In genomic region chr1:208909011-208909410, GRCh38 we compare ENCODE assay signal across 16 cellular contexts.
DNase-seq lines count a peak whose midpoint lies in the region; ATAC-seq and TF ChIP-seq lines count a peak whose summit lies in the region.
"Had no signal": no experiment of that assay in that cellular context is flagged by ENCODE, and none has a peak within 500 bp of the region (broad histone marks: within the 10 kb centered on the region; RNA-seq: fewer than 3 reads in every experiment).

No MANE protein-coding gene starts in this region.

- DNase-seq in GM04503 (ENCODE audit: low read depth) = peak; percentile 12
- peak; percentile 17 for DNase-seq in MG63
- peak; percentile 21 for DNase-seq in retina
- no peak for DNase-seq in activated CD4-positive, alpha-beta T cell treated with anti-CD3 and anti-CD28 coated beads, Interleukin-2, amount 10 ng/mL, durations not matched to agents 7 days and 5 days
- DNase-seq: 8988T; CD4-positive, CD25-positive, alpha-beta regulatory T cell; DMS53; GF-D8; HCEC 1CT; HFFc6 had no signal

- H3K27me3 Mint-ChIP-seq in brain = peaks cover 3% of the 10 kb centered on the region
- H3K27me3 Mint-ChIP-seq in activated CD4-positive, alpha-beta T cell treated with anti-CD3 and anti-CD28 coated beads, Interleukin-2, amount 10 ng/mL, durations not matched to agents 7 days and 5 days = no peaks in the 10 kb centered on the region
- H3K27me3 Mint-ChIP-seq: CD4-positive, CD25-positive, alpha-beta regulatory T cell had no signal

- H3K9me3 Mint-ChIP-seq in brain = peaks cover 0 to 6% (median 5%) of the 10 kb centered on the region in 5 experiments
- H3K9me3 Mint-ChIP-seq in activated CD4-positive, alpha-beta T cell treated with anti-CD3 and anti-CD28 coated beads, Interleukin-2, amount 10 ng/mL, durations not matched to agents 7 days and 5 days = no peaks in the 10 kb centered on the region

- peaks cover 29% of the 10 kb centered on the region for H3K4me1 Mint-ChIP-seq in brain
- no peaks in the 10 kb centered on the region for H3K4me1 Mint-ChIP-seq in activated CD4-positive, alpha-beta T cell treated with anti-CD3 and anti-CD28 coated beads, Interleukin-2, amount 10 ng/mL, durations not matched to agents 7 days and 5 days
- H3K4me1 Mint-ChIP-seq: CD4-positive, CD25-positive, alpha-beta regulatory T cell had no signal

- H3K27me3 ChIP-seq in MG63 = no peaks in the 10 kb centered on the region
- H3K27me3 ChIP-seq: BLaER1 treated with 17β-estradiol and CSF1 and Interleukin-3, amounts not matched to agents 10 nM and 100 nM had no signal

- POLR2A ChIA-PET in activated CD4-positive, alpha-beta T cell treated with anti-CD3 and anti-CD28 coated beads, Interleukin-2, amount 10 ng/mL, durations not matched to agents 7 days and 5 days (lab: Charles Lee) = no interaction called here

- no peak for ATAC-seq in GM19467 (IDR thresholded peaks at IDR 0.05; ENCODE audit: unreplicated experiment)
- no peak for ATAC-seq in HG03520 (IDR thresholded peaks at IDR 0.05; ENCODE audit: unreplicated experiment)
- ATAC-seq: GM12878, K562 had no signal

- CTCF ChIA-PET in activated CD4-positive, alpha-beta T cell treated with anti-CD3 and anti-CD28 coated beads, Interleukin-2, amount 10 ng/mL, durations not matched to agents 7 days and 5 days (lab: Charles Lee) = no interaction called here

- H3K4me3 ChIP-seq in MG63 = no peak overlapping the region
- H3K4me3 ChIP-seq: BLaER1 treated with 17β-estradiol and CSF1 and Interleukin-3, amounts not matched to agents 10 nM and 100 nM; GM12878; K562 had no signal

- H3K27ac Mint-ChIP-seq in brain = peak overlapping the region in 4 of 5 experiments; percentile 14 to 88 (median 49)
- no peak overlapping the region for H3K27ac Mint-ChIP-seq in activated CD4-positive, alpha-beta T cell treated with anti-CD3 and anti-CD28 coated beads, Interleukin-2, amount 10 ng/mL, durations not matched to agents 7 days and 5 days
- H3K27ac Mint-ChIP-seq: CD4-positive, CD25-positive, alpha-beta regulatory T cell; HFFc6 had no signal

- H3K4me3 Mint-ChIP-seq in brain = peak overlapping the region in 1 of 5 experiments; percentile 51
- H3K4me3 Mint-ChIP-seq in activated CD4-positive, alpha-beta T cell treated with anti-CD3 and anti-CD28 coated beads, Interleukin-2, amount 10 ng/mL, durations not matched to agents 7 days and 5 days = no peak overlapping the region
- H3K4me3 Mint-ChIP-seq: CD4-positive, CD25-positive, alpha-beta regulatory T cell; HFFc6 had no signal

- no peaks in the 10 kb centered on the region for H3K36me3 Mint-ChIP-seq in brain
- no peaks in the 10 kb centered on the region for H3K36me3 Mint-ChIP-seq in activated CD4-positive, alpha-beta T cell treated with anti-CD3 and anti-CD28 coated beads, Interleukin-2, amount 10 ng/mL, durations not matched to agents 7 days and 5 days (ENCODE audit: low read depth)
- H3K36me3 Mint-ChIP-seq: CD4-positive, CD25-positive, alpha-beta regulatory T cell had no signal

- TF ChIP-seq CTCF in brain (conservative IDR thresholded peaks at IDR 0.05) = no peak

- no peaks in the 10 kb centered on the region for H3K36me3 ChIP-seq in MG63
- H3K36me3 ChIP-seq: BLaER1 treated with 17β-estradiol and CSF1 and Interleukin-3, amounts not matched to agents 10 nM and 100 nM had no signal

- no peaks in the 10 kb centered on the region; the same call in none of the 2 replicates for H3K9me3 ChIP-seq in MG63
